Comparison of ENCODE assay signal across 14 cellular contexts in the genomic region with DNA sequence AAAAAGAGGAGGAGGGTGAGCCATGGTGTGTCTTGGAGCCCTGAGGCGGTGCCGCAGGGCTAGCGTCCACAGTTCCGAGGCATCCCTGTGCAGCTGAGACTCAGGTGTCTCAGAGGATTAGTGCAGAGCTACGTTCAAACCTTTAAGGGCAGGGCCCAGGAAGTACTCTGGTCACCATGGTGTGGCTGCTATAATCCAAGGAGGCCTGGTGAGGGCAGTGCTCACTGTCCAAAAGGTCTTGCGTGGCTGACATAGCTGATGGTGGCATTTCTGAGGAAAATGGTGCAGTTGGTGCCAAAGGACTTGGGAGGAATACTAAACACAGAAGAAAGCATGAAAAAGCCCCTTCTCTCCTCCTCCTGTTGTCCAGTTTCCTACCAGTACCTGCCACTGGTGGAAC.
DNase-seq lines count a peak whose midpoint lies in the region; ATAC-seq, FAIRE-seq and TF ChIP-seq lines count a peak whose summit lies in the region.
"Had no signal": no experiment of that assay in that cellular context is flagged by ENCODE, and none has a peak within 500 bp of the region (broad histone marks: within the 10 kb centered on the region; RNA-seq: fewer than 3 reads in every experiment).

No MANE protein-coding gene starts in this region.

- 53% methylated on average over 6 of the region's 6 CpGs for WGBS in K562 (ENCODE audit: insufficient coverage, low coverage, missing lambda C conversion rate)

- H3K27ac Mint-ChIP-seq in activated naive CD8-positive, alpha-beta T cell treated with anti-CD3 and anti-CD28 coated beads for 36 hours = no peak overlapping the region
- H3K27ac Mint-ChIP-seq: CD8-positive, alpha-beta memory T cell had no signal

- no peaks in the 10 kb centered on the region for H3K4me1 ChIP-seq in K562 (replicated peaks in 1 of 2; ENCODE audit: control insufficient read depth in 2 of 2, insufficient read depth in 2 of 2, low read length in 2 of 2)
- H3K4me1 ChIP-seq: breast epithelium, sigmoid colon, vagina had no signal

- TF ChIP-seq RAD21 in K562 (CRISPR knock-in tag; conservative IDR thresholded peaks at IDR 0.05 in 1 of 2, IDR thresholded peaks at IDR 0.05 in 1 of 2) = peak; percentile 25 to 54; a peak in 3 of 4 replicates

- no peaks in the 10 kb centered on the region for H3K79me2 ChIP-seq in K562 (ENCODE audit: control insufficient read depth, insufficient read depth, low read length)

- H3K4me3 Mint-ChIP-seq in activated naive CD8-positive, alpha-beta T cell treated with anti-CD3 and anti-CD28 coated beads for 36 hours = no peak overlapping the region
- H3K4me3 Mint-ChIP-seq: activated T-cell treated with anti-CD3 and anti-CD28 coated beads, Interleukin-2, amount 50 U/mL, for 4 hours; CD8-positive, alpha-beta memory T cell had no signal

- no TSS peak for BruUV-seq in K562 (replicated peaks; lab: Mats Ljungman, UMichigan)

- H3K4me1 Mint-ChIP-seq in activated naive CD8-positive, alpha-beta T cell treated with anti-CD3 and anti-CD28 coated beads for 36 hours = no peaks in the 10 kb centered on the region
- H3K4me1 Mint-ChIP-seq: CD8-positive, alpha-beta memory T cell had no signal

- H3K27ac ChIP-seq in K562 (ENCODE audit: extremely low read depth, low read depth, low read length) = no peak overlapping the region
- H3K27ac ChIP-seq: breast epithelium, sigmoid colon, vagina had no signal

- H3K9me3 ChIP-seq in K562 (replicated peaks; ENCODE audit: control insufficient read depth, insufficient read depth, low read depth, low read length) = no peaks in the 10 kb centered on the region
- H3K9me3 ChIP-seq: breast epithelium, vagina had no signal

- ATAC-seq in GM19463 (IDR thresholded peaks at IDR 0.05; ENCODE audit: unreplicated experiment) (peak; percentile 80), HG03280 (IDR thresholded peaks at IDR 0.05; ENCODE audit: unreplicated experiment) (peak; percentile 76), K562 (peak; percentile 97)
- ATAC-seq: activated T-cell treated with anti-CD3 and anti-CD28 coated beads, Interleukin-2, amount 50 U/mL, for 4 hours had no signal

- peaks cover 3% of the 10 kb centered on the region for H3K27me3 Mint-ChIP-seq in activated naive CD8-positive, alpha-beta T cell treated with anti-CD3 and anti-CD28 coated beads for 36 hours

- no peaks in the 10 kb centered on the region for H3K9me1 ChIP-seq in K562 (ENCODE audit: control insufficient read depth, insufficient read depth, low read length)

- H3K36me3 Mint-ChIP-seq in activated naive CD8-positive, alpha-beta T cell treated with anti-CD3 and anti-CD28 coated beads for 36 hours = no peaks in the 10 kb centered on the region
- H3K36me3 Mint-ChIP-seq: CD8-positive, alpha-beta memory T cell had no signal

- POLR2A ChIA-PET in K562 (lab: Yijun Ruan, JAX) = interaction anchor here (1.2 kb wide), 1 partner anchor 205 kb away, joined by 4 read pairs; the partner anchor contains the start of gene PLRG1

- TF ChIP-seq EP300 in K562 (IDR thresholded peaks at IDR 0.05; ENCODE audit: low read length) = no peak

- FAIRE-seq in K562 (lab: Jason Lieb, UNC) = peak; percentile 55
- FAIRE-seq: TTC549 had no signal

- H3K36me3 ChIP-seq in K562 (ENCODE audit: control insufficient read depth, insufficient read depth, low read length) = no peaks in the 10 kb centered on the region
- H3K36me3 ChIP-seq: breast epithelium, sigmoid colon, vagina had no signal

- in situ Hi-C loops in K562 (cut with MboI) = no loop called here

- no peaks in the 10 kb centered on the region for H4K20me1 ChIP-seq in K562 (replicated peaks; ENCODE audit: control insufficient read depth, insufficient read depth, low read length)

- H3K9me3 Mint-ChIP-seq in activated naive CD8-positive, alpha-beta T cell treated with anti-CD3 and anti-CD28 coated beads for 36 hours = no peaks in the 10 kb centered on the region
- H3K9me3 Mint-ChIP-seq: activated T-cell treated with anti-CD3 and anti-CD28 coated beads, Interleukin-2, amount 50 U/mL, for 4 hours; CD8-positive, alpha-beta memory T cell had no signal

- no peak overlapping the region for H3K4me2 ChIP-seq in K562 (ENCODE audit: insufficient read depth, low read length)

- H2AFZ ChIP-seq in K562 (ENCODE audit: low read depth, low read length) = no peak overlapping the region

- DNase-seq in GM12865 (ENCODE audit: low read depth) (peak; percentile 41), K562 (ENCODE audit: extremely low read depth in 1 of 4, low spot score in 3 of 4) (peak in 2 of 4 experiments; percentile 33 to 55), D341Med (ENCODE audit: low spot score) (no peak), NCI-H510A (lab: John Stamatoyannopoulos, UW) (no peak), NOMO-1 treated with dmso at 0.1 percent for 144 hours (lab: John Stamatoyannopoulos, UW; ENCODE audit: unreplicated experiment) (no peak)
- DNase-seq in activated naive CD8-positive, alpha-beta T cell treated with anti-CD3 and anti-CD28 coated beads for 36 hours = no peak
- DNase-seq: activated T-cell treated with anti-CD3 and anti-CD28 coated beads, Interleukin-2, amount 50 U/mL, for 4 hours; CD8-positive, alpha-beta memory T cell; sigmoid colon had no signal

- CTCF ChIA-PET in K562 (lab: Yijun Ruan, JAX; ENCODE audit: low intra/inter-chr PET ratio) = interaction anchor here (0.9 kb wide), 1 partner anchor 162 kb away, joined by 3 read pairs; no protein-coding TSS in a partner anchor

- no peak for TF ChIP-seq POLR2A in K562 (conservative IDR thresholded peaks at IDR 0.05)

- H3K27me3 ChIP-seq in K562 (ENCODE audit: control insufficient read depth in 2 of 2, insufficient read depth in 2 of 2, low read length in 2 of 2) = no peaks in the 10 kb centered on the region
- H3K27me3 ChIP-seq: breast epithelium, sigmoid colon, vagina had no signal

- TF ChIP-seq CTCF in GM12865 (IDR thresholded peaks at IDR 0.05; ENCODE audit: insufficient read depth, low read depth, low read length, missing control alignments) = peak; percentile 24
- peak; percentile 50 to 58 (median 55); a peak in 5 of 6 replicates for TF ChIP-seq CTCF in K562 (IDR thresholded peaks at IDR 0.05 in 2 of 3, conservative IDR thresholded peaks at IDR 0.05 in 1 of 3; ENCODE audit: insufficient read depth in 2 of 3, low read depth in 1 of 3, low read length in 3 of 3)

- no peak overlapping the region for H3K9ac ChIP-seq in K562 (ENCODE audit: insufficient read depth in 1 of 2, low read depth in 2 of 2, low read length in 2 of 2)

- no peak overlapping the region for H3K4me3 ChIP-seq in GM12865 (ENCODE audit: low read depth, low read length)
- H3K4me3 ChIP-seq in K562 = no peak overlapping the region
- H3K4me3 ChIP-seq: breast epithelium, sigmoid colon, vagina had no signal

- intact Hi-C loops in K562 (cut with micrococcal nuclease) = loop anchor here (1.0 kb wide), 1 partner anchor 162 kb away; no protein-coding TSS in a partner anchor

TF ChIP-seq in K562, 482 proteins besides CTCF, POLR2A, EP300 and RAD21:
- TF ChIP-seq, protein P1, sequence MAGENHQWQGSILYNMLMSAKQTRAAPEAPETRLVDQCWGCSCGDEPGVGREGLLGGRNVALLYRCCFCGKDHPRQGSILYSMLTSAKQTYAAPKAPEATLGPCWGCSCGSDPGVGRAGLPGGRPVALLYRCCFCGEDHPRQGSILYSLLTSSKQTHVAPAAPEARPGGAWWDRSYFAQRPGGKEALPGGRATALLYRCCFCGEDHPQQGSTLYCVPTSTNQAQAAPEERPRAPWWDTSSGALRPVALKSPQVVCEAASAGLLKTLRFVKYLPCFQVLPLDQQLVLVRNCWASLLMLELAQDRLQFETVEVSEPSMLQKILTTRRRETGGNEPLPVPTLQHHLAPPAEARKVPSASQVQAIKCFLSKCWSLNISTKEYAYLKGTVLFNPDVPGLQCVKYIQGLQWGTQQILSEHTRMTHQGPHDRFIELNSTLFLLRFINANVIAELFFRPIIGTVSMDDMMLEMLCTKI (IDR thresholded peaks at IDR 0.05; ENCODE audit: partially characterized antibody) = no peak
- TF ChIP-seq YY1 (IDR thresholded peaks at IDR 0.05; ENCODE audit: borderline replicate concordance in 1 of 3, control insufficient read depth in 1 of 3, extremely low read depth in 1 of 3, insufficient read depth in 3 of 3, insufficient read length in 1 of 3, insufficient replicate concordance in 2 of 3, low read depth in 1 of 3, low read length in 2 of 3) (peak in 1 of 3 experiments; percentile 16), POLR2AphosphoS2 (IDR thresholded peaks at IDR 0.05; ENCODE audit: low read length) (no peak)
- TF ChIP-seq, protein P2, sequence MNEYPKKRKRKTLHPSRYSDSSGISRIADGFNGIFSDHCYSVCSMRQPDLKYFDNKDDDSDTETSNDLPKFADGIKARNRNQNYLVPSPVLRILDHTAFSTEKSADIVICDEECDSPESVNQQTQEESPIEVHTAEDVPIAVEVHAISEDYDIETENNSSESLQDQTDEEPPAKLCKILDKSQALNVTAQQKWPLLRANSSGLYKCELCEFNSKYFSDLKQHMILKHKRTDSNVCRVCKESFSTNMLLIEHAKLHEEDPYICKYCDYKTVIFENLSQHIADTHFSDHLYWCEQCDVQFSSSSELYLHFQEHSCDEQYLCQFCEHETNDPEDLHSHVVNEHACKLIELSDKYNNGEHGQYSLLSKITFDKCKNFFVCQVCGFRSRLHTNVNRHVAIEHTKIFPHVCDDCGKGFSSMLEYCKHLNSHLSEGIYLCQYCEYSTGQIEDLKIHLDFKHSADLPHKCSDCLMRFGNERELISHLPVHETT (CRISPR knock-in tag; conservative IDR thresholded peaks at IDR 0.05 in 1 of 2, IDR thresholded peaks at IDR 0.05 in 1 of 2) = no peak
